15 cellular contexts compared by ENCODE assay signal in the genomic region with DNA sequence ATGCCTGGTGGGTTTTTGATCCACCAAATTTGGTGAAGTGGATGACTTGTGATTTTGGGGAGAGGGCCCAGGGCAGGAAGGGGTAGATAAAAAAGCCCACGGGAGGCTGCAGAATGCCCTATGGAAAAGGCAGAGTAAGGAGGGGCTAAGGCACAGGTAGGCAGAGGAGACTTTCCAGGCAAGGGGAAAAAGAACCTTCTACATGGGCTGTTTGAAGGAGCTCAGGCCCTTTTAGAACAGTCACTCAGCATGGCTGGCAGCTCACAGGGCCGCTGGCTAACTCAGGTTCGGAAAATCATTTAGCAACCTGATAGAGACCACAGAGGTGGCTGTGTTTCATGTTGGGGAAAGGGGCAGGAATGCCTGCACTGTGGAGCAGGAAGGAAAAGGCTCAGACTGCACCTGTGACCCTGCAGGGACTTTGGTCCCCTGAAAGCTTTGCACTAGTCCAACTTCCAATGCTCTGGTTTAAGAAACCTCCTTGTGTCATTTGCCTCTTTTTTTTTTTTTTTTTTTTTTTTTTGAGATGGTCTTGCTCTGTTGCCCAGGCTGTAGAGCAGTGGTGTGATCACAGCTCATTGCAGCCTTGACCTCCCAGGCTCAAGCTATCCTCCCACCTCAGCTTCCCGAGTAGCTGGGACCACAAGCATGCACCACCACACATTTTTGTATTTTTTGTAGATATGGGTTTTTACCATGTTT. TPM values are rescaled to one million over a fixed set of nuclear protein-coding genes. Genes with fewer than 3 reads are reported as not detected.
DNase-seq lines count a peak whose midpoint lies in the region; ATAC-seq and TF ChIP-seq lines count a peak whose summit lies in the region.
"Had no signal": no experiment of that assay in that cellular context is flagged by ENCODE, and none has a peak within 500 bp of the region (broad histone marks: within the 10 kb centered on the region; RNA-seq: fewer than 3 reads in every experiment).

No MANE protein-coding gene starts in this region.

- POLR2A ChIA-PET in MCF 10A (lab: Yijun Ruan, JAX) (interaction anchor here (0.6 to 7.2 kb wide), 26 partner anchors 8 to 283 kb away, joined by 3 to 204 read pairs (median 6); partner anchors contain the start of genes ENAH and SRP9), WTC11 (lab: Charles Lee) (interaction anchor here (0.7 kb wide), 1 partner anchor 274 kb away, joined by 3 read pairs; no protein-coding TSS in a partner anchor)

- 47% methylated on average over 4 of the region's 4 CpGs for WGBS in mammary epithelial cell (ENCODE audit: low coverage, missing lambda C conversion rate)

- intact Hi-C loops in MCF 10A (cut with micrococcal nuclease) (no loop called here), mammary epithelial cell (cut with micrococcal nuclease) (no loop called here)

- in situ Hi-C loops in mammary epithelial cell (cut with MboI; ENCODE audit: low sequenced_read_pairs in 2 of 2), result no loop called here
- in situ Hi-C loops in KBM-7 (cut with MboI; ENCODE audit: low pct_unique_long_range_greater_than_20kb, low sequenced_read_pairs), result no loop called here

- no peak overlapping the region for H2AFZ ChIP-seq in mammary epithelial cell (ENCODE audit: low read depth, low read length)

- H3K36me3 Mint-ChIP-seq in MCF 10A (ENCODE audit: insufficient read depth, unreplicated experiment) (no peaks in the 10 kb centered on the region), WTC11 (no peaks in the 10 kb centered on the region)
- H3K36me3 Mint-ChIP-seq: IgD-negative memory B cell had no signal

- H3K4me3 Mint-ChIP-seq in MCF 10A (ENCODE audit: unreplicated experiment) (no peak overlapping the region), WTC11 (no peak overlapping the region)
- H3K4me3 Mint-ChIP-seq: IgD-negative memory B cell had no signal

- no peaks in the 10 kb centered on the region for H3K36me3 ChIP-seq in mammary epithelial cell (ENCODE audit: insufficient read depth, low read length)

- H3K27ac ChIP-seq in mammary epithelial cell (ENCODE audit: insufficient read depth, low read depth, low read length), result no peak overlapping the region

- H3K4me1 Mint-ChIP-seq in MCF 10A (ENCODE audit: insufficient read depth, unreplicated experiment) (peaks cover 17% of the 10 kb centered on the region), WTC11 (peaks cover 9% of the 10 kb centered on the region)
- H3K4me1 Mint-ChIP-seq: IgD-negative memory B cell had no signal

- CTCF ChIA-PET in MCF 10A (lab: Yijun Ruan, JAX), result interaction anchor here (0.6 to 5.8 kb wide), 14 partner anchors 8 to 1226 kb away, joined by 3 to 46 read pairs (median 6); partner anchors contain the start of gene SRP9
- CTCF ChIA-PET in mammary epithelial cell (lab: Charles Lee; ENCODE audit: low non-redundant PET), result no interaction called here
- CTCF ChIA-PET in WTC11 (lab: Charles Lee), result interaction anchor here (0.8 to 3.0 kb wide), 4 partner anchors 17 to 236 kb away, joined by 4 to 13 read pairs (median 6); partner anchors contain the start of gene SRP9

- no peak overlapping the region for H3K4me3 ChIP-seq in mammary epithelial cell (replicated peaks in 1 of 3; ENCODE audit: insufficient read depth in 1 of 3, low read depth in 2 of 3, low read length in 3 of 3)

- TF ChIP-seq CTCF in MCF 10A (IDR thresholded peaks at IDR 0.05; ENCODE audit: unreplicated experiment), result no peak
- no peak for TF ChIP-seq CTCF in mammary epithelial cell (conservative IDR thresholded peaks at IDR 0.05 in 1 of 2, IDR thresholded peaks at IDR 0.05 in 1 of 2; ENCODE audit: extremely low read depth in 1 of 2, insufficient read depth in 1 of 2, low read depth in 1 of 2, low read length in 2 of 2)
- no peak for TF ChIP-seq CTCF in WTC11 (IDR thresholded peaks at IDR 0.05)

- DNase-seq in MCF 10A (ENCODE audit: unreplicated experiment) (peak; percentile 23), mammary epithelial cell (no peak), WTC11 (ENCODE audit: low spot score) (no peak), kidney tubule cell (ENCODE audit: low spot score) (peak; percentile 27), KBM-7 (no peak), HuH-7.5 (ENCODE audit: low spot score) (no peak)
- DNase-seq: Caco-2, DMS53, GOT3, NCI-H1092 treated with DMSO at 0.1 percent for 48 hours, NCI-H187 had no signal

- no TSS peak for BruUV-seq in MCF 10A (replicated peaks; lab: Mats Ljungman, UMichigan)
- BruUV-seq in mammary epithelial cell (replicated peaks; lab: Mats Ljungman, UMichigan), result no TSS peak

- H3K9me3 ChIP-seq in mammary epithelial cell (replicated peaks; ENCODE audit: insufficient read depth, low read length), result no peaks in the 10 kb centered on the region
- H3K9me3 ChIP-seq: Caco-2 had no signal

- peaks cover 29% of the 10 kb centered on the region for H3K4me1 ChIP-seq in mammary epithelial cell (ENCODE audit: insufficient read depth, low read length)
- H3K4me1 ChIP-seq: Caco-2 had no signal

- H3K79me2 ChIP-seq in mammary epithelial cell (ENCODE audit: insufficient read depth, low read length), result no peaks in the 10 kb centered on the region

- H3K9me3 Mint-ChIP-seq in MCF 10A (ENCODE audit: unreplicated experiment) (no peaks in the 10 kb centered on the region), WTC11 (no peaks in the 10 kb centered on the region)
- H3K9me3 Mint-ChIP-seq: IgD-negative memory B cell had no signal

- no peaks in the 10 kb centered on the region for H4K20me1 ChIP-seq in mammary epithelial cell (ENCODE audit: insufficient read depth, low read length)

- H3K4me2 ChIP-seq in mammary epithelial cell (ENCODE audit: insufficient read depth, low read depth, low read length), result no peak overlapping the region

- H3K27ac Mint-ChIP-seq in MCF 10A (ENCODE audit: low read depth, unreplicated experiment), result peak overlapping the region; percentile 56
- no peak overlapping the region for H3K27ac Mint-ChIP-seq in WTC11

- H3K27me3 Mint-ChIP-seq in MCF 10A (ENCODE audit: insufficient read depth, unreplicated experiment), result no peaks in the 10 kb centered on the region
- H3K27me3 Mint-ChIP-seq in WTC11 (ENCODE audit: low read depth), result no peaks in the 10 kb centered on the region; the same call in 1 of the 2 replicates
- H3K27me3 Mint-ChIP-seq: IgD-negative memory B cell had no signal

- peak; percentile 64 for ATAC-seq in WTC11
- ATAC-seq in GM19397 (IDR thresholded peaks at IDR 0.05; ENCODE audit: unreplicated experiment), result no peak
- no peak for ATAC-seq in HG02885 (IDR thresholded peaks at IDR 0.05; ENCODE audit: poor library complexity, unreplicated experiment)
- ATAC-seq: Panc1 had no signal

- no peaks in the 10 kb centered on the region for H3K27me3 ChIP-seq in mammary epithelial cell (ENCODE audit: insufficient read depth, low read length)

- dilution Hi-C loops in mammary epithelial cell (cut with HindIII; ENCODE audit: low sequenced_read_pairs), result no loop called here

- H3K9ac ChIP-seq in mammary epithelial cell (ENCODE audit: insufficient read depth, low read length), result no peak overlapping the region

TF ChIP-seq in WTC11, 78 proteins besides CTCF, POLR2A, EP300 and RAD21 (continues in another document):
- no peak for TF ChIP-seq KAT7 (CRISPR knock-in tag; IDR thresholded peaks at IDR 0.05; ENCODE audit: borderline replicate concordance)
- no peak for TF ChIP-seq NFE2L1 (CRISPR knock-in tag; IDR thresholded peaks at IDR 0.05)
- TF ChIP-seq ZNF232 (CRISPR knock-in tag; IDR thresholded peaks at IDR 0.05), result no peak
- TF ChIP-seq, protein P1, sequence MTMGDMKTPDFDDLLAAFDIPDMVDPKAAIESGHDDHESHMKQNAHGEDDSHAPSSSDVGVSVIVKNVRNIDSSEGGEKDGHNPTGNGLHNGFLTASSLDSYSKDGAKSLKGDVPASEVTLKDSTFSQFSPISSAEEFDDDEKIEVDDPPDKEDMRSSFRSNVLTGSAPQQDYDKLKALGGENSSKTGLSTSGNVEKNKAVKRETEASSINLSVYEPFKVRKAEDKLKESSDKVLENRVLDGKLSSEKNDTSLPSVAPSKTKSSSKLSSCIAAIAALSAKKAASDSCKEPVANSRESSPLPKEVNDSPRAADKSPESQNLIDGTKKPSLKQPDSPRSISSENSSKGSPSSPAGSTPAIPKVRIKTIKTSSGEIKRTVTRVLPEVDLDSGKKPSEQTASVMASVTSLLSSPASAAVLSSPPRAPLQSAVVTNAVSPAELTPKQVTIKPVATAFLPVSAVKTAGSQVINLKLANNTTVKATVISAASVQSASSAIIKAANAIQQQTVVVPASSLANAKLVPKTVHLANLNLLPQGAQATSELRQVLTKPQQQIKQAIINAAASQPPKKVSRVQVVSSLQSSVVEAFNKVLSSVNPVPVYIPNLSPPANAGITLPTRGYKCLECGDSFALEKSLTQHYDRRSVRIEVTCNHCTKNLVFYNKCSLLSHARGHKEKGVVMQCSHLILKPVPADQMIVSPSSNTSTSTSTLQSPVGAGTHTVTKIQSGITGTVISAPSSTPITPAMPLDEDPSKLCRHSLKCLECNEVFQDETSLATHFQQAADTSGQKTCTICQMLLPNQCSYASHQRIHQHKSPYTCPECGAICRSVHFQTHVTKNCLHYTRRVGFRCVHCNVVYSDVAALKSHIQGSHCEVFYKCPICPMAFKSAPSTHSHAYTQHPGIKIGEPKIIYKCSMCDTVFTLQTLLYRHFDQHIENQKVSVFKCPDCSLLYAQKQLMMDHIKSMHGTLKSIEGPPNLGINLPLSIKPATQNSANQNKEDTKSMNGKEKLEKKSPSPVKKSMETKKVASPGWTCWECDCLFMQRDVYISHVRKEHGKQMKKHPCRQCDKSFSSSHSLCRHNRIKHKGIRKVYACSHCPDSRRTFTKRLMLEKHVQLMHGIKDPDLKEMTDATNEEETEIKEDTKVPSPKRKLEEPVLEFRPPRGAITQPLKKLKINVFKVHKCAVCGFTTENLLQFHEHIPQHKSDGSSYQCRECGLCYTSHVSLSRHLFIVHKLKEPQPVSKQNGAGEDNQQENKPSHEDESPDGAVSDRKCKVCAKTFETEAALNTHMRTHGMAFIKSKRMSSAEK (CRISPR knock-in tag; IDR thresholded peaks at IDR 0.05; ENCODE audit: borderline replicate concordance), result no peak

RNA-seq across cellular contexts. Expression of gene ENAH, which starts 58.5 kb away (rescaled TPM):
- 346 and 420 TPM in 2 replicates for total RNA-seq in MCF 10A (2022)
- total RNA-seq in mammary epithelial cell, result 100 to 1,000 TPM; 109 to 117 TPM
- polyA plus RNA-seq in mammary epithelial cell, result 37.1 TPM
- 48.6 TPM for polyA minus RNA-seq in mammary epithelial cell
- total RNA-seq in WTC11 (2021), result 223 to 229 TPM (median 227 TPM) in 3 replicates

Comparison
In these comparisons a context has a peak if more than half of its experiments do, and no peak if none do; other contexts are left out.
1. DNase-seq: peak in MCF 10A (single experiment) and kidney tubule cell (single experiment); none in mammary epithelial cell (single experiment), WTC11 (single experiment), KBM-7 (single experiment) and HuH-7.5 (single experiment).